ENCODE assay signal across 24 cellular contexts in the genomic region with DNA sequence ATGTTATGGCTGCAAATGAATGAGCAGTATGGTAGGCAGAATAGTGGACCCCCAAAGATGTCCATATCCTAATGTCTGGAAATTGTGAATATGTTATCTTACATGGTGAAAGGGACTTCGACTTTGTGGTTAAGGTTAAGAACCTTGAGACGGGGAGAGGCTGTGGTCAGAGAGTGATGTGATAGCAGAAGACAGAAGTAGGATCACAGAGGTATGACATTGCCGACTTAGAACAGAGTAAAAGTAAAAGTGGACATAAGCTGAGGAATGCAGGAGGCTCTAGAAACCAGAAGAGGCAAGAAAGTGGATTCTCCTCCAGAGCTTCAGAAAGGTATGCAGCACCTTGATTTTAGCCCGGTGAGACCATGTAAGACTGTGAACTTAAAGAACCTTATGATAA.
"Had no signal": no experiment of that assay in that cellular context is flagged by ENCODE, and none has a peak within 500 bp of the region (broad histone marks: within the 10 kb centered on the region; RNA-seq: fewer than 3 reads in every experiment).

No MANE protein-coding gene starts in this region.

- DNase-seq: activated CD4-positive, alpha-beta T cell treated with anti-CD3 and anti-CD28 coated beads for 48 hours; activated CD4-positive, alpha-beta T cell treated with anti-CD3 and anti-CD28 coated beads, Interleukin-2, amount 50 U/mL, for 4 hours; activated CD4-positive, CD25-positive, alpha-beta regulatory T cell treated with anti-CD3 and anti-CD28 coated beads, Interleukin-2, amount 50 U/mL, for 72 hours; activated CD8-positive, alpha-beta memory T cell treated with anti-CD3 and anti-CD28 coated beads, Interleukin-2, amount 50 U/mL, for 48 hours; activated CD8-positive, alpha-beta T cell treated with anti-CD3 and anti-CD28 coated beads, Interleukin-2, amount 10 ng/mL, durations not matched to agents 7 days and 5 days; activated effector memory CD4-positive, alpha-beta T cell treated with Interleukin-2 at 50 U/mL for 16 hours; activated naive CD4-positive, alpha-beta T cell; activated T-cell treated with anti-CD3 and anti-CD28 coated beads, Interleukin-2, amount 50 U/mL, for 1 hour; cerebellar nuclear complex; Karpas-422; MM.1S; NCI-H1105 treated with DMSO at 0.1 percent for 48 hours; NCI-H1436 treated with DMSO at 0.1 percent for 48 hours; NCI-H187; NCI-H2081; NCI-H510A treated with DMSO at 0.1 percent for 48 hours; NCI-H69; PC-3; SHP77 treated with DMSO at 0.1 percent for 48 hours; T-helper 2 cell; T1000 had no signal

- H3K4me3 Mint-ChIP-seq: activated CD8-positive, alpha-beta T cell treated with anti-CD3 and anti-CD28 coated beads, Interleukin-2, amount 10 ng/mL, durations not matched to agents 7 days and 5 days; activated naive CD4-positive, alpha-beta T cell treated with anti-CD3 and anti-CD28 coated beads, Interleukin-2, amount 50 U/mL, for 24 hours; activated T-helper 1 cell treated with anti-CD3 and anti-CD28 coated beads, Interleukin-12 subunit alpha, Interleukin-12 subunit beta, Interleukin-2, Interleukin-4 antibody, amounts not matched to agents 30 ng/mL and 10 ng/mL and 1 ng/mL, durations not matched to agents 14 hours and 24 hours and 36 hours; WTC11 had no signal

- H3K4me1 Mint-ChIP-seq: activated naive CD4-positive, alpha-beta T cell treated with anti-CD3 and anti-CD28 coated beads, Interleukin-2, amount 50 U/mL, for 24 hours had no signal

- H3K9me3 Mint-ChIP-seq: activated naive CD4-positive, alpha-beta T cell treated with anti-CD3 and anti-CD28 coated beads, Interleukin-2, amount 50 U/mL, for 24 hours; activated T-helper 1 cell treated with anti-CD3 and anti-CD28 coated beads, Interleukin-12 subunit alpha, Interleukin-12 subunit beta, Interleukin-2, Interleukin-4 antibody, amounts not matched to agents 30 ng/mL and 10 ng/mL and 1 ng/mL, durations not matched to agents 14 hours and 24 hours and 36 hours had no signal

- H3K27ac Mint-ChIP-seq: activated CD8-positive, alpha-beta T cell treated with anti-CD3 and anti-CD28 coated beads, Interleukin-2, amount 10 ng/mL, durations not matched to agents 7 days and 5 days; activated naive CD4-positive, alpha-beta T cell treated with anti-CD3 and anti-CD28 coated beads, Interleukin-2, amount 50 U/mL, for 24 hours; activated T-helper 1 cell treated with anti-CD3 and anti-CD28 coated beads, Interleukin-12 subunit alpha, Interleukin-12 subunit beta, Interleukin-2, Interleukin-4 antibody, amounts not matched to agents 30 ng/mL and 10 ng/mL and 1 ng/mL, durations not matched to agents 14 hours and 24 hours and 36 hours; WTC11 had no signal

- ATAC-seq: activated CD8-positive, alpha-beta T cell treated with anti-CD3 and anti-CD28 coated beads, Interleukin-2, amount 10 ng/mL, durations not matched to agents 7 days and 5 days; PC-3; WTC11 had no signal

- H3K36me3 Mint-ChIP-seq: activated naive CD4-positive, alpha-beta T cell treated with anti-CD3 and anti-CD28 coated beads, Interleukin-2, amount 50 U/mL, for 24 hours; WTC11 had no signal
